Comparison of ENCODE assay signal across 35 cellular contexts in the genomic region with DNA sequence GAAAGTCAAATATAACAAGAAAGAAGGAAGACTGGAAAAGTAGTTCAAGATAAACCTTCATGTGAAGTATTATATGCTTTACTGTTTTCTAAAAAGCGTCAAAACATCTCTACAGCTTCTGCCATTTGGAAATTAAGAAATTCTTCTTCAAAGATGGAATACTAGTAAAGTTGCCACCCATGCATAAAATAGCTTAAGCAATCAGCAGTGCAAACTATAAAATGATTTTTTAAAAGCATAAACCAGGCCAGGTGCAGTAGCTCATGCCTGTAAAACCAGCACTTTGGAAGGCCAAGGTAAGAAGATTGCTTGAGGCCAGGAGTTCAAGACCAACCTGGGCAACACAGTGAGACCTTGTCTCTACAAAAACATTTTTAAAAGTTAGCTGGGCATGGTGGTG.
"Had no signal": no experiment of that assay in that cellular context is flagged by ENCODE, and none has a peak within 500 bp of the region (broad histone marks: within the 10 kb centered on the region; RNA-seq: fewer than 3 reads in every experiment).

No MANE protein-coding gene starts in this region.

- H3K36me3 Mint-ChIP-seq: activated naive CD4-positive, alpha-beta T cell treated with anti-CD3 and anti-CD28 coated beads, Interleukin-2, amount 50 U/mL, for 72 hours had no signal

- H3K9me3 Mint-ChIP-seq: activated B cell treated with CpG ODN at 0.5 μM for 24 hours; activated CD4-positive, alpha-beta memory T cell treated with anti-CD3 and anti-CD28 coated beads for 36 hours; activated CD4-positive, alpha-beta T cell treated with anti-CD3 and anti-CD28 coated beads, Interleukin-2, amount 10 ng/mL, durations not matched to agents 24 days and 14 days; activated CD8-positive, alpha-beta T cell treated with anti-CD3 and anti-CD28 coated beads for 36 hours; activated naive CD4-positive, alpha-beta T cell treated with anti-CD3 and anti-CD28 coated beads for 36 hours; activated naive CD4-positive, alpha-beta T cell treated with anti-CD3 and anti-CD28 coated beads, Interleukin-2, amount 50 U/mL, for 72 hours; activated naive CD8-positive, alpha-beta T cell treated with anti-CD3 and anti-CD28 coated beads for 36 hours; activated T-cell treated with anti-CD3 and anti-CD28 coated beads, Interleukin-2, amount 50 U/mL, for 4 hours; activated T-cell treated with anti-CD3 and anti-CD28 coated beads, Interleukin-2, amount 50 U/mL, for 72 hours; activated T-helper 1 cell treated with anti-CD3 and anti-CD28 coated beads, Interleukin-12 subunit alpha, Interleukin-12 subunit beta, Interleukin-2, Interleukin-4 antibody, amounts not matched to agents 30 ng/mL and 10 ng/mL and 1 ng/mL, durations not matched to agents 14 hours and 24 hours and 36 hours; activated T-helper 17 cell treated with anti-CD3 and anti-CD28 coated beads, Interleukin-2, amount 50 U/mL, for 72 hours; T-helper 2 cell treated with Interferon-gamma antibody and Interleukin-4, amounts not matched to agents 5 μg/mL and 100 μg/mL, for 36 hours had no signal

- DNase-seq: activated B cell treated with CpG ODN at 0.5 μM for 24 hours; activated CD4-positive, alpha-beta memory T cell treated with anti-CD3 and anti-CD28 coated beads for 36 hours; activated CD4-positive, alpha-beta T cell treated with anti-CD3 and anti-CD28 coated beads for 4 hours; activated CD4-positive, alpha-beta T cell treated with anti-CD3 and anti-CD28 coated beads, Interleukin-2, amount 10 ng/mL, durations not matched to agents 24 days and 14 days; activated CD4-positive, alpha-beta T cell treated with anti-CD3 and anti-CD28 coated beads, Interleukin-2, amount 50 U/mL, for 1 hour; activated CD4-positive, alpha-beta T cell treated with anti-CD3 and anti-CD28 coated beads, Interleukin-2, amount 50 U/mL, for 4 hours; activated CD4-positive, CD25-positive, alpha-beta regulatory T cell treated with anti-CD3 and anti-CD28 coated beads, Interleukin-2, amount 50 U/mL, for 72 hours; activated CD8-positive, alpha-beta memory T cell treated with anti-CD3 and anti-CD28 coated beads, Interleukin-2, amount 50 U/mL, for 4 hours; activated CD8-positive, alpha-beta T cell treated with anti-CD3 and anti-CD28 coated beads for 36 hours; activated effector memory CD4-positive, alpha-beta T cell treated with anti-CD3 and anti-CD28 coated beads, Interleukin-2, amount 50 U/mL, for 16 hours; activated gamma-delta T cell treated with Interleukin-2 at 50 U/mL for 16 hours; activated naive CD4-positive, alpha-beta T cell; activated naive CD4-positive, alpha-beta T cell treated with anti-CD3 and anti-CD28 coated beads for 36 hours; activated naive CD4-positive, alpha-beta T cell treated with anti-CD3 and anti-CD28 coated beads, Interleukin-2, amount 50 U/mL, for 16 hours; activated naive CD8-positive, alpha-beta T cell treated with anti-CD3 and anti-CD28 coated beads for 36 hours; activated T-cell treated with anti-CD3 and anti-CD28 coated beads for 4 hours; activated T-cell treated with anti-CD3 and anti-CD28 coated beads, Interleukin-2, amount 50 U/mL, for 1 hour; activated T-cell treated with anti-CD3 and anti-CD28 coated beads, Interleukin-2, amount 50 U/mL, for 4 hours; activated T-cell treated with anti-CD3 and anti-CD28 coated beads, Interleukin-2, amount 50 U/mL, for 72 hours; adrenal gland; amniotic stem cell; aorta; body of pancreas; brain microvascular endothelial cell; central memory CD4-positive, alpha-beta T cell; T-helper 2 cell; T-helper 9 cell had no signal

- ATAC-seq: activated CD8-positive, alpha-beta T cell treated with anti-CD3 and anti-CD28 coated beads for 36 hours; activated naive CD4-positive, alpha-beta T cell treated with anti-CD3 and anti-CD28 coated beads, Interleukin-2, amount 50 U/mL, for 72 hours; activated T-cell treated with anti-CD3 and anti-CD28 coated beads, Interleukin-2, amount 50 U/mL, for 4 hours; activated T-cell treated with anti-CD3 and anti-CD28 coated beads, Interleukin-2, amount 50 U/mL, for 72 hours; activated T-helper 17 cell treated with anti-CD3 and anti-CD28 coated beads, Interleukin-2, amount 50 U/mL, for 72 hours; body of pancreas had no signal

- H3K4me3 Mint-ChIP-seq: activated B cell treated with CpG ODN at 0.5 μM for 24 hours; activated CD4-positive, alpha-beta memory T cell treated with anti-CD3 and anti-CD28 coated beads for 36 hours; activated CD4-positive, alpha-beta T cell treated with anti-CD3 and anti-CD28 coated beads, Interleukin-2, amount 10 ng/mL, durations not matched to agents 24 days and 14 days; activated CD8-positive, alpha-beta T cell treated with anti-CD3 and anti-CD28 coated beads for 36 hours; activated naive CD4-positive, alpha-beta T cell treated with anti-CD3 and anti-CD28 coated beads for 36 hours; activated naive CD8-positive, alpha-beta T cell treated with anti-CD3 and anti-CD28 coated beads for 36 hours; activated T-cell treated with anti-CD3 and anti-CD28 coated beads, Interleukin-2, amount 50 U/mL, for 4 hours; activated T-cell treated with anti-CD3 and anti-CD28 coated beads, Interleukin-2, amount 50 U/mL, for 72 hours; activated T-helper 1 cell treated with anti-CD3 and anti-CD28 coated beads, Interleukin-12 subunit alpha, Interleukin-12 subunit beta, Interleukin-2, Interleukin-4 antibody, amounts not matched to agents 30 ng/mL and 10 ng/mL and 1 ng/mL, durations not matched to agents 14 hours and 24 hours and 36 hours; activated T-helper 17 cell treated with anti-CD3 and anti-CD28 coated beads, Interleukin-2, amount 50 U/mL, for 72 hours; T-helper 2 cell treated with Interferon-gamma antibody and Interleukin-4, amounts not matched to agents 5 μg/mL and 100 μg/mL, for 36 hours had no signal

- H3K36me3 ChIP-seq: adrenal gland, brain microvascular endothelial cell, breast epithelium had no signal

- H3K27me3 Mint-ChIP-seq: activated B cell treated with CpG ODN at 0.5 μM for 24 hours; activated CD4-positive, alpha-beta memory T cell treated with anti-CD3 and anti-CD28 coated beads for 36 hours; activated CD4-positive, alpha-beta T cell treated with anti-CD3 and anti-CD28 coated beads, Interleukin-2, amount 10 ng/mL, durations not matched to agents 24 days and 14 days; activated CD8-positive, alpha-beta T cell treated with anti-CD3 and anti-CD28 coated beads for 36 hours; activated naive CD8-positive, alpha-beta T cell treated with anti-CD3 and anti-CD28 coated beads for 36 hours; activated T-helper 17 cell treated with anti-CD3 and anti-CD28 coated beads, Interleukin-2, amount 50 U/mL, for 72 hours had no signal

- H3K27me3 ChIP-seq: adrenal gland, body of pancreas, brain microvascular endothelial cell, breast epithelium had no signal

- H3K4me1 ChIP-seq: breast epithelium had no signal

- H3K27ac Mint-ChIP-seq: activated B cell treated with CpG ODN at 0.5 μM for 24 hours; activated CD4-positive, alpha-beta memory T cell treated with anti-CD3 and anti-CD28 coated beads for 36 hours; activated CD4-positive, alpha-beta T cell treated with anti-CD3 and anti-CD28 coated beads, Interleukin-2, amount 10 ng/mL, durations not matched to agents 24 days and 14 days; activated CD8-positive, alpha-beta T cell treated with anti-CD3 and anti-CD28 coated beads for 36 hours; activated naive CD4-positive, alpha-beta T cell treated with anti-CD3 and anti-CD28 coated beads for 36 hours; activated naive CD4-positive, alpha-beta T cell treated with anti-CD3 and anti-CD28 coated beads, Interleukin-2, amount 50 U/mL, for 72 hours; activated naive CD8-positive, alpha-beta T cell treated with anti-CD3 and anti-CD28 coated beads for 36 hours; activated T-cell treated with anti-CD3 and anti-CD28 coated beads, Interleukin-2, amount 50 U/mL, for 72 hours; activated T-helper 1 cell treated with anti-CD3 and anti-CD28 coated beads, Interleukin-12 subunit alpha, Interleukin-12 subunit beta, Interleukin-2, Interleukin-4 antibody, amounts not matched to agents 30 ng/mL and 10 ng/mL and 1 ng/mL, durations not matched to agents 14 hours and 24 hours and 36 hours; activated T-helper 17 cell treated with anti-CD3 and anti-CD28 coated beads, Interleukin-2, amount 50 U/mL, for 72 hours; T-helper 2 cell treated with Interferon-gamma antibody and Interleukin-4, amounts not matched to agents 5 μg/mL and 100 μg/mL, for 36 hours had no signal

- FAIRE-seq: astrocyte, TTC549 had no signal

- H3K9me3 ChIP-seq: adrenal gland, body of pancreas, breast epithelium had no signal

- H3K4me3 ChIP-seq: adrenal gland, body of pancreas, breast epithelium had no signal

- H3K27ac ChIP-seq: adrenal gland, body of pancreas, brain microvascular endothelial cell, breast epithelium, VCaP had no signal
